ENCODE assay signal across 1 cellular context in genomic region chr17:44124118-44124438, GRCh38.
TF ChIP-seq lines count a peak whose summit lies in the region.

No MANE protein-coding gene starts in this region.

TF ChIP-seq in H1, 55 proteins besides CTCF, POLR2A, EP300 and RAD21:
- TF ChIP-seq TEAD4 (IDR thresholded peaks at IDR 0.05; ENCODE audit: low read depth, low read length) (no peak), CHD1 (IDR thresholded peaks at IDR 0.05; ENCODE audit: low read depth, low read length) (no peak), PHF8 (conservative IDR thresholded peaks at IDR 0.05; ENCODE audit: low read depth, low read length) (peak; percentile 3; the same call in 1 of the 2 replicates), ASH2L (IDR thresholded peaks at IDR 0.05; ENCODE audit: low read length) (peak; percentile 14), BACH1 (IDR thresholded peaks at IDR 0.05; ENCODE audit: low read length) (0 out of 2 replicates have a peak, but pooled peaks have one; percentile 3)
TF ChIP-seq in H1: peak in this region for 3.
